19 cellular contexts compared by ENCODE assay signal in genomic region chr22:45834795-45835194, GRCh38.
"Had no signal": no experiment of that assay in that cellular context is flagged by ENCODE, and none has a peak within 500 bp of the region (broad histone marks: within the 10 kb centered on the region; RNA-seq: fewer than 3 reads in every experiment).

No MANE protein-coding gene starts in this region.

- ATAC-seq: esophagus mucosa; gastrocnemius medialis; left lobe of liver; naive thymus-derived CD4-positive, alpha-beta T cell; sciatic nerve; stimulated activated memory B cell treated with anti-CD40 and anti-IgM and Interleukin-4, amounts not matched to agents 10 μg/mL and 1 μg/mL and 100 μg/mL, for 72 hours; upper lobe of right lung had no signal

- H3K9me3 ChIP-seq: gastrocnemius medialis, spleen, tibial artery, upper lobe of right lung, vagina had no signal

- DNase-seq: dorsolateral prefrontal cortex; effector memory CD4-positive, alpha-beta T cell; gastrocnemius medialis; islet precursor cell; mammary epithelial cell; naive thymus-derived CD4-positive, alpha-beta T cell; posterior cingulate gyrus; spleen; stimulated activated CD4-positive, alpha-beta T cell treated with anti-CD3 and anti-CD28 coated beads, Interleukin-15, amount 100 ng/mL, for 24 hours; stimulated activated CD4-positive, alpha-beta T cell treated with anti-CD3 and anti-CD28 coated beads, Interleukin-1b, Interleukin-23, amount 100 ng/mL, for 48 hours; stimulated activated CD4-positive, alpha-beta T cell treated with anti-CD3 and anti-CD28 coated beads, Interleukin-4, amount 100 ng/mL, for 24 hours; tibial artery; upper lobe of right lung had no signal

- H3K4me1 Mint-ChIP-seq: stimulated activated memory B cell treated with anti-CD40 and anti-IgM and Interleukin-4, amounts not matched to agents 10 μg/mL and 1 μg/mL and 100 μg/mL, for 72 hours had no signal

- H3K9me3 Mint-ChIP-seq: naive thymus-derived CD4-positive, alpha-beta T cell; stimulated activated memory B cell treated with anti-CD40 and anti-IgM and Interleukin-4, amounts not matched to agents 10 μg/mL and 1 μg/mL and 100 μg/mL, for 72 hours; stimulated activated naive CD8-positive, alpha-beta T cell treated with anti-CD3 and anti-CD28 coated beads, Interleukin-15, Interleukin-2, amounts not matched to agents 100 ng/mL and 50 ng/mL, for 24 hours had no signal

- H3K27me3 ChIP-seq: dorsolateral prefrontal cortex, gastrocnemius medialis, spleen, tibial artery, upper lobe of right lung, vagina had no signal

- H3K4me3 ChIP-seq: dorsolateral prefrontal cortex, gastrocnemius medialis, spleen, tibial artery, upper lobe of right lung, vagina had no signal

- H3K4me3 Mint-ChIP-seq: naive thymus-derived CD4-positive, alpha-beta T cell; stimulated activated memory B cell treated with anti-CD40 and anti-IgM and Interleukin-4, amounts not matched to agents 10 μg/mL and 1 μg/mL and 100 μg/mL, for 72 hours; stimulated activated naive CD8-positive, alpha-beta T cell treated with anti-CD3 and anti-CD28 coated beads, Interleukin-15, Interleukin-2, amounts not matched to agents 100 ng/mL and 50 ng/mL, for 24 hours had no signal

- H3K36me3 ChIP-seq: gastrocnemius medialis, vagina had no signal

- H3K27ac Mint-ChIP-seq: naive thymus-derived CD4-positive, alpha-beta T cell; stimulated activated memory B cell treated with anti-CD40 and anti-IgM and Interleukin-4, amounts not matched to agents 10 μg/mL and 1 μg/mL and 100 μg/mL, for 72 hours; stimulated activated naive CD8-positive, alpha-beta T cell treated with anti-CD3 and anti-CD28 coated beads, Interleukin-15, Interleukin-2, amounts not matched to agents 100 ng/mL and 50 ng/mL, for 24 hours had no signal

- H3K4me1 ChIP-seq: spleen, tibial artery had no signal

- H3K27ac ChIP-seq: dorsolateral prefrontal cortex, gastrocnemius medialis, spleen, tibial artery, upper lobe of right lung, vagina had no signal

- H3K27me3 Mint-ChIP-seq: naive thymus-derived CD4-positive, alpha-beta T cell; stimulated activated memory B cell treated with anti-CD40 and anti-IgM and Interleukin-4, amounts not matched to agents 10 μg/mL and 1 μg/mL and 100 μg/mL, for 72 hours; stimulated activated naive CD8-positive, alpha-beta T cell treated with anti-CD3 and anti-CD28 coated beads, Interleukin-15, Interleukin-2, amounts not matched to agents 100 ng/mL and 50 ng/mL, for 24 hours had no signal
